ENCODE assay signal across 21 cellular contexts in the genomic region with DNA sequence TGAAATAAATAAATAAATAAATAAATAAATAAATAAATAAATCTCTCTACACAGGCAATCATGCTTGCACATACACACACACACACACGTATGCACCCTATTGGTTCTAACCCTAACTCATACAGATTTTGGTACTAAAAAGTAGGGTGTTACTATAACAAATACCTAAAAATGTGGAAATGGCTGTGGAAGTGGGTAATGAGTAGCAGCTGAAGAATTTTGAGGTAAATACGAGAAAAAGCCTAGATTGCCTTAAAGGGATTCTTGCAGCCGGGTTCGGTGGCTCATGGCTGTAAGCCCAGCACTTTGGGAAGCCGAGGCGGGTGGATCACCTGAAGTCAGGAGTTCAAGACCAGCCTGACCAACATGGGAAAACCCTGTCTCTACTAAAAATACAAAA.
"Had no signal": no experiment of that assay in that cellular context is flagged by ENCODE, and none has a peak within 500 bp of the region (broad histone marks: within the 10 kb centered on the region; RNA-seq: fewer than 3 reads in every experiment).

No MANE protein-coding gene starts in this region.

- H3K4me3 Mint-ChIP-seq: endodermal cell; naive thymus-derived CD4-positive, alpha-beta T cell; stimulated activated memory B cell treated with anti-CD40 and anti-IgM and Interleukin-4, amounts not matched to agents 10 μg/mL and 1 μg/mL and 100 μg/mL, for 72 hours had no signal

- H3K27me3 Mint-ChIP-seq: naive thymus-derived CD4-positive, alpha-beta T cell; stimulated activated memory B cell treated with anti-CD40 and anti-IgM and Interleukin-4, amounts not matched to agents 10 μg/mL and 1 μg/mL and 100 μg/mL, for 72 hours had no signal

- H2AFZ ChIP-seq: hepatocyte had no signal

- H3K27ac ChIP-seq: coronary artery, hepatocyte, neutrophil, psoas muscle, right lobe of liver, stomach, thoracic aorta, transverse colon had no signal

- H3K9me3 Mint-ChIP-seq: naive thymus-derived CD4-positive, alpha-beta T cell; stimulated activated memory B cell treated with anti-CD40 and anti-IgM and Interleukin-4, amounts not matched to agents 10 μg/mL and 1 μg/mL and 100 μg/mL, for 72 hours had no signal

- H3K36me3 Mint-ChIP-seq: stimulated activated memory B cell treated with anti-CD40 and anti-IgM and Interleukin-4, amounts not matched to agents 10 μg/mL and 1 μg/mL and 100 μg/mL, for 72 hours had no signal

- H3K27ac Mint-ChIP-seq: naive thymus-derived CD4-positive, alpha-beta T cell; stimulated activated memory B cell treated with anti-CD40 and anti-IgM and Interleukin-4, amounts not matched to agents 10 μg/mL and 1 μg/mL and 100 μg/mL, for 72 hours had no signal

- H3K36me3 ChIP-seq: neutrophil, right lobe of liver, stomach, thoracic aorta, transverse colon had no signal

- DNase-seq: effector CD4-positive, alpha-beta T cell; endodermal cell; erythroblast; foreskin melanocyte; head of caudate nucleus; kidney glomerular epithelial cell; mesendoderm; naive thymus-derived CD4-positive, alpha-beta T cell; psoas muscle; retina; stimulated activated CD4-positive, alpha-beta T cell treated with anti-CD3 and anti-CD28 coated beads, Interleukin-4, amount 100 ng/mL, for 1 hour; stomach; substantia nigra; transverse colon had no signal

- H3K4me3 ChIP-seq: coronary artery, hepatocyte, psoas muscle, right lobe of liver, stomach, thoracic aorta, transverse colon had no signal

- H3K4me2 ChIP-seq: hepatocyte had no signal

- H3K9me3 ChIP-seq: neutrophil, psoas muscle, right lobe of liver, stomach, thoracic aorta, transverse colon had no signal

- FAIRE-seq: endothelial cell of umbilical vein had no signal

- H3K79me2 ChIP-seq: hepatocyte had no signal

- H3K27me3 ChIP-seq: hepatocyte, neutrophil, right lobe of liver, stomach, transverse colon had no signal

- ATAC-seq: naive thymus-derived CD4-positive, alpha-beta T cell; psoas muscle; right lobe of liver; stimulated activated memory B cell treated with anti-CD40 and anti-IgM and Interleukin-4, amounts not matched to agents 10 μg/mL and 1 μg/mL and 100 μg/mL, for 72 hours had no signal

- H3K4me1 ChIP-seq: psoas muscle, right lobe of liver, transverse colon had no signal
